ENCODE assay signal across 2 cellular contexts in the genomic region with DNA sequence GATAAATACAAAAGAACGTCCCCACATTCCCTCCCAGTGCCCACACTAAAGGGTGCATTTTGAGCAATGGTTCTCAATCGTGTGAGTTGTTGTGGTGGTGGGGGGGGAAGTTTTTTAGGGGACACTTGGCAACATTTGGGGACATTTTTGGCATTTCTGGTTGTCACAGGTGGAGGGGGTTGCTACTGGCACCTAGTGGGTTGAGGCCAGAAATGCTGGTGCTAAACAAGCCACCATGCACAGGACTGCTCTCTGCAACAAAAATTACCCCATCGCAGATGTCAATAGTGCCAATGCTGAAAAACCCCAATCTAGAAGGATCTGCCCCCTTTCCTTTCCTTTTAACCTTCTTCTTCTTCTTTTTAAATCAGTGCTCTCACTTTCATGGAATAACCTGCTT.
TF ChIP-seq lines count a peak whose summit lies in the region.

No MANE protein-coding gene starts in this region.

TF ChIP-seq in SK-N-SH, 30 proteins besides CTCF, POLR2A, EP300 and RAD21 (continued from another document):
- no peak for TF ChIP-seq FOXM1 (IDR thresholded peaks at IDR 0.05; ENCODE audit: low read depth)

TF ChIP-seq in SK-N-SH treated with all-trans-retinoic acid at 6 μM for 48 hours, 23 proteins besides CTCF, POLR2A, EP300 and RAD21 (continued from another document):
- TF ChIP-seq, protein P1, sequence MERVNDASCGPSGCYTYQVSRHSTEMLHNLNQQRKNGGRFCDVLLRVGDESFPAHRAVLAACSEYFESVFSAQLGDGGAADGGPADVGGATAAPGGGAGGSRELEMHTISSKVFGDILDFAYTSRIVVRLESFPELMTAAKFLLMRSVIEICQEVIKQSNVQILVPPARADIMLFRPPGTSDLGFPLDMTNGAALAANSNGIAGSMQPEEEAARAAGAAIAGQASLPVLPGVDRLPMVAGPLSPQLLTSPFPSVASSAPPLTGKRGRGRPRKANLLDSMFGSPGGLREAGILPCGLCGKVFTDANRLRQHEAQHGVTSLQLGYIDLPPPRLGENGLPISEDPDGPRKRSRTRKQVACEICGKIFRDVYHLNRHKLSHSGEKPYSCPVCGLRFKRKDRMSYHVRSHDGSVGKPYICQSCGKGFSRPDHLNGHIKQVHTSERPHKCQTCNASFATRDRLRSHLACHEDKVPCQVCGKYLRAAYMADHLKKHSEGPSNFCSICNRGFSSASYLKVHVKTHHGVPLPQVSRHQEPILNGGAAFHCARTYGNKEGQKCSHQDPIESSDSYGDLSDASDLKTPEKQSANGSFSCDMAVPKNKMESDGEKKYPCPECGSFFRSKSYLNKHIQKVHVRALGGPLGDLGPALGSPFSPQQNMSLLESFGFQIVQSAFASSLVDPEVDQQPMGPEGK (CRISPR knock-in tag; IDR thresholded peaks at IDR 0.05; ENCODE audit: borderline replicate concordance), result no peak
- TF ChIP-seq ZNF565 (CRISPR knock-in tag; conservative IDR thresholded peaks at IDR 0.05; ENCODE audit: low read depth), result no peak
- TF ChIP-seq, protein P2, sequence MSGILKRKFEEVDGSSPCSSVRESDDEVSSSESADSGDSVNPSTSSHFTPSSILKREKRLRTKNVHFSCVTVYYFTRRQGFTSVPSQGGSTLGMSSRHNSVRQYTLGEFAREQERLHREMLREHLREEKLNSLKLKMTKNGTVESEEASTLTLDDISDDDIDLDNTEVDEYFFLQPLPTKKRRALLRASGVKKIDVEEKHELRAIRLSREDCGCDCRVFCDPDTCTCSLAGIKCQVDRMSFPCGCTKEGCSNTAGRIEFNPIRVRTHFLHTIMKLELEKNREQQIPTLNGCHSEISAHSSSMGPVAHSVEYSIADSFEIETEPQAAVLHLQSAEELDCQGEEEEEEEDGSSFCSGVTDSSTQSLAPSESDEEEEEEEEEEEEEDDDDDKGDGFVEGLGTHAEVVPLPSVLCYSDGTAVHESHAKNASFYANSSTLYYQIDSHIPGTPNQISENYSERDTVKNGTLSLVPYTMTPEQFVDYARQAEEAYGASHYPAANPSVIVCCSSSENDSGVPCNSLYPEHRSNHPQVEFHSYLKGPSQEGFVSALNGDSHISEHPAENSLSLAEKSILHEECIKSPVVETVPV (CRISPR knock-in tag; IDR thresholded peaks at IDR 0.05), result no peak
- TF ChIP-seq, protein P3, sequence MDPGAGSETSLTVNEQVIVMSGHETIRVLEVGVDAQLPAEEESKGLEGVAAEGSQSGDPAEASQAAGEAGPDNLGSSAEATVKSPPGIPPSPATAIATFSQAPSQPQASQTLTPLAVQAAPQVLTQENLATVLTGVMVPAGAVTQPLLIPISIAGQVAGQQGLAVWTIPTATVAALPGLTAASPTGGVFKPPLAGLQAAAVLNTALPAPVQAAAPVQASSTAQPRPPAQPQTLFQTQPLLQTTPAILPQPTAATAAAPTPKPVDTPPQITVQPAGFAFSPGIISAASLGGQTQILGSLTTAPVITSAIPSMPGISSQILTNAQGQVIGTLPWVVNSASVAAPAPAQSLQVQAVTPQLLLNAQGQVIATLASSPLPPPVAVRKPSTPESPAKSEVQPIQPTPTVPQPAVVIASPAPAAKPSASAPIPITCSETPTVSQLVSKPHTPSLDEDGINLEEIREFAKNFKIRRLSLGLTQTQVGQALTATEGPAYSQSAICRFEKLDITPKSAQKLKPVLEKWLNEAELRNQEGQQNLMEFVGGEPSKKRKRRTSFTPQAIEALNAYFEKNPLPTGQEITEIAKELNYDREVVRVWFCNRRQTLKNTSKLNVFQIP (CRISPR knock-in tag; IDR thresholded peaks at IDR 0.05; ENCODE audit: borderline replicate concordance, low read depth), result no peak
- no peak for TF ChIP-seq OSR1 (CRISPR knock-in tag; IDR thresholded peaks at IDR 0.05)
- TF ChIP-seq TCF4 (CRISPR knock-in tag; IDR thresholded peaks at IDR 0.05; ENCODE audit: borderline replicate concordance), result no peak
- TF ChIP-seq ZNF8 (CRISPR knock-in tag; IDR thresholded peaks at IDR 0.05), result no peak
- TF ChIP-seq, protein P4, sequence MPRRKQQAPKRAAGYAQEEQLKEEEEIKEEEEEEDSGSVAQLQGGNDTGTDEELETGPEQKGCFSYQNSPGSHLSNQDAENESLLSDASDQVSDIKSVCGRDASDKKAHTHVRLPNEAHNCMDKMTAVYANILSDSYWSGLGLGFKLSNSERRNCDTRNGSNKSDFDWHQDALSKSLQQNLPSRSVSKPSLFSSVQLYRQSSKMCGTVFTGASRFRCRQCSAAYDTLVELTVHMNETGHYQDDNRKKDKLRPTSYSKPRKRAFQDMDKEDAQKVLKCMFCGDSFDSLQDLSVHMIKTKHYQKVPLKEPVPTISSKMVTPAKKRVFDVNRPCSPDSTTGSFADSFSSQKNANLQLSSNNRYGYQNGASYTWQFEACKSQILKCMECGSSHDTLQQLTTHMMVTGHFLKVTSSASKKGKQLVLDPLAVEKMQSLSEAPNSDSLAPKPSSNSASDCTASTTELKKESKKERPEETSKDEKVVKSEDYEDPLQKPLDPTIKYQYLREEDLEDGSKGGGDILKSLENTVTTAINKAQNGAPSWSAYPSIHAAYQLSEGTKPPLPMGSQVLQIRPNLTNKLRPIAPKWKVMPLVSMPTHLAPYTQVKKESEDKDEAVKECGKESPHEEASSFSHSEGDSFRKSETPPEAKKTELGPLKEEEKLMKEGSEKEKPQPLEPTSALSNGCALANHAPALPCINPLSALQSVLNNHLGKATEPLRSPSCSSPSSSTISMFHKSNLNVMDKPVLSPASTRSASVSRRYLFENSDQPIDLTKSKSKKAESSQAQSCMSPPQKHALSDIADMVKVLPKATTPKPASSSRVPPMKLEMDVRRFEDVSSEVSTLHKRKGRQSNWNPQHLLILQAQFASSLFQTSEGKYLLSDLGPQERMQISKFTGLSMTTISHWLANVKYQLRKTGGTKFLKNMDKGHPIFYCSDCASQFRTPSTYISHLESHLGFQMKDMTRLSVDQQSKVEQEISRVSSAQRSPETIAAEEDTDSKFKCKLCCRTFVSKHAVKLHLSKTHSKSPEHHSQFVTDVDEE (CRISPR knock-in tag; IDR thresholded peaks at IDR 0.05), result no peak
- TF ChIP-seq BACH2 (CRISPR knock-in tag; IDR thresholded peaks at IDR 0.05; ENCODE audit: borderline replicate concordance), result no peak
- TF ChIP-seq, protein P5, sequence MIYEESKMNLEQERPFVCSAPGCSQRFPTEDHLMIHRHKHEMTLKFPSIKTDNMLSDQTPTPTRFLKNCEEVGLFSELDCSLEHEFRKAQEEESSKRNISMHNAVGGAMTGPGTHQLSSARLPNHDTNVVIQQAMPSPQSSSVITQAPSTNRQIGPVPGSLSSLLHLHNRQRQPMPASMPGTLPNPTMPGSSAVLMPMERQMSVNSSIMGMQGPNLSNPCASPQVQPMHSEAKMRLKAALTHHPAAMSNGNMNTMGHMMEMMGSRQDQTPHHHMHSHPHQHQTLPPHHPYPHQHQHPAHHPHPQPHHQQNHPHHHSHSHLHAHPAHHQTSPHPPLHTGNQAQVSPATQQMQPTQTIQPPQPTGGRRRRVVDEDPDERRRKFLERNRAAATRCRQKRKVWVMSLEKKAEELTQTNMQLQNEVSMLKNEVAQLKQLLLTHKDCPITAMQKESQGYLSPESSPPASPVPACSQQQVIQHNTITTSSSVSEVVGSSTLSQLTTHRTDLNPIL (CRISPR knock-in tag; IDR thresholded peaks at IDR 0.05; ENCODE audit: low read depth), result no peak
- no peak for TF ChIP-seq ISL1 (CRISPR knock-in tag; IDR thresholded peaks at IDR 0.05)
- TF ChIP-seq ZFP30 (CRISPR knock-in tag; IDR thresholded peaks at IDR 0.05), result no peak
- no peak for TF ChIP-seq ZFP3 (CRISPR knock-in tag; IDR thresholded peaks at IDR 0.05)
- TF ChIP-seq SNAI2 (CRISPR knock-in tag; IDR thresholded peaks at IDR 0.05), result no peak
- TF ChIP-seq GLIS3 (CRISPR knock-in tag; IDR thresholded peaks at IDR 0.05), result no peak
